In genomic region chr3:53134631-53135232, GRCh38 we compare ENCODE assay signal across 8 cellular contexts. TPM values are rescaled to one million over a fixed set of nuclear protein-coding genes. Genes with fewer than 3 reads are reported as not detected.
DNase-seq lines count a peak whose midpoint lies in the region; ATAC-seq and TF ChIP-seq lines count a peak whose summit lies in the region.

No MANE protein-coding gene starts in this region.

- H3K27ac ChIP-seq in HEK293 (ENCODE audit: extremely low read depth, low read depth, low read length) (no peak overlapping the region), colonic mucosa (no peak overlapping the region), liver (ENCODE audit: low read depth in 1 of 2, low read length in 2 of 2) (no peak overlapping the region)

- peak overlapping the region in 1 of 2 donors; percentile 28 for H3K9ac ChIP-seq in colonic mucosa (ENCODE audit: low read depth in 2 of 2, low read length in 2 of 2)
- H3K9ac ChIP-seq in liver (ENCODE audit: low read depth in 1 of 2, low read length in 2 of 2): no peak overlapping the region

- POLR2A ChIA-PET in HEK293 (lab: Yijun Ruan, JAX): interaction anchor here (1.4 kb wide), 1 partner anchor 62 kb away, joined by 4 read pairs; no protein-coding TSS in a partner anchor

- no peaks in the 10 kb centered on the region for H3K27me3 ChIP-seq in GM06990 (replicated peaks; ENCODE audit: control insufficient read depth, insufficient read depth, low read length)
- no peaks in the 10 kb centered on the region for H3K27me3 ChIP-seq in colonic mucosa
- H3K27me3 ChIP-seq in liver (ENCODE audit: control insufficient read depth in 4 of 4, insufficient read depth in 4 of 4, low read length in 3 of 4): no peaks in the 10 kb centered on the region

- peak; percentile 95 for TF ChIP-seq CTCF in GM06990 (IDR thresholded peaks at IDR 0.05; ENCODE audit: insufficient read depth, low read length, poor library complexity, severe bottlenecking)
- peak; percentile 75 for TF ChIP-seq CTCF in HEK293 (tag by site-specific recombination; IDR thresholded peaks at IDR 0.05)
- peak; percentile 84 for TF ChIP-seq CTCF in colonic mucosa (IDR thresholded peaks at IDR 0.05)
- TF ChIP-seq CTCF in liver (IDR thresholded peaks at IDR 0.05; ENCODE audit: low read depth, low read length, missing input control): peak; percentile 78

- H3K4me3 ChIP-seq in GM06990 (replicated peaks; ENCODE audit: low read depth, low read length) (no peak overlapping the region), HEK293 (ENCODE audit: low read depth, low read length) (no peak overlapping the region), colonic mucosa (no peak overlapping the region), liver (ENCODE audit: low read depth in 1 of 3, low read length in 3 of 3) (no peak overlapping the region)

- DNase-seq in GM06990 (ENCODE audit: extremely low read depth, insufficient read length) (peak; percentile 61), NCI-H2107 treated with DMSO at 0.1 percent for 48 hours (lab: John Stamatoyannopoulos, UW; ENCODE audit: unreplicated experiment) (peak; percentile 49), colonic mucosa (peak; percentile 88)
- DNase-seq in activated CD4-positive, alpha-beta T cell treated with anti-CD3 and anti-CD28 coated beads for 24 hours (ENCODE audit: low read depth in 2 of 2): peak; percentile 26 to 45
- DNase-seq in stimulated activated CD8-positive, alpha-beta memory T cell treated with anti-CD3 and anti-CD28 coated beads, Interleukin-12 subunit alpha, Interleukin-12 subunit beta, amount 100 ng/mL, for 24 hours (ENCODE audit: extremely low read depth): peak; percentile 32

- H3K36me3 ChIP-seq in GM06990 (ENCODE audit: control insufficient read depth, insufficient read depth, low read length) (no peaks in the 10 kb centered on the region), HEK293 (ENCODE audit: control insufficient read depth in 2 of 2, insufficient read depth in 1 of 2, low read length in 2 of 2) (no peaks in the 10 kb centered on the region), colonic mucosa (no peaks in the 10 kb centered on the region), liver (ENCODE audit: control insufficient read depth in 4 of 4, insufficient read depth in 3 of 4, low read depth in 1 of 4, low read length in 3 of 4) (no peaks in the 10 kb centered on the region)

- no peak for ATAC-seq in HG03457 (IDR thresholded peaks at IDR 0.05; ENCODE audit: unreplicated experiment)

- 17% methylated on average over 6 of the region's 6 CpGs for WGBS in liver

- H3K9me3 ChIP-seq in HEK293 (ENCODE audit: control insufficient read depth, insufficient read depth, low read depth, low read length): no peaks in the 10 kb centered on the region
- H3K9me3 ChIP-seq in colonic mucosa: no peaks in the 10 kb centered on the region
- H3K9me3 ChIP-seq in liver (ENCODE audit: control insufficient read depth in 4 of 4, low read length in 3 of 4): no peaks in the 10 kb centered on the region

- TF ChIP-seq RAD21 in liver (IDR thresholded peaks at IDR 0.05): peak; percentile 87 to 95

- H3K4me1 ChIP-seq in HEK293 (ENCODE audit: control insufficient read depth, insufficient read depth, low read length): no peaks in the 10 kb centered on the region
- no peaks in the 10 kb centered on the region for H3K4me1 ChIP-seq in colonic mucosa
- peaks cover 4 to 29% (median 22%) of the 10 kb centered on the region in 4 donors for H3K4me1 ChIP-seq in liver (ENCODE audit: control insufficient read depth in 4 of 4, insufficient read depth in 4 of 4, low read length in 3 of 4)

- CTCF ChIA-PET in HEK293 (lab: Yijun Ruan, JAX): interaction anchor here (0.6 to 4.3 kb wide), 10 partner anchors 10 to 65 kb away, joined by 3 to 54 read pairs (median 4); no protein-coding TSS in a partner anchor

- intact Hi-C loops in colonic mucosa (cut with DNase I): loop anchor here (1.0 kb wide), 1 partner anchor 62 kb away; no protein-coding TSS in a partner anchor

TF ChIP-seq in HEK293, 187 proteins besides CTCF, POLR2A, EP300 and RAD21 (continues in another document):
- TF ChIP-seq KLF8 (tag by site-specific recombination; IDR thresholded peaks at IDR 0.05) (no peak), ZNF221 (tag by site-specific recombination; IDR thresholded peaks at IDR 0.05; ENCODE audit: borderline replicate concordance) (no peak), ZNF580 (tag by site-specific recombination; IDR thresholded peaks at IDR 0.05) (peak; percentile 57; the same call in 1 of the 2 replicates), GLI2 (tag by site-specific recombination; IDR thresholded peaks at IDR 0.05; ENCODE audit: borderline replicate concordance, low read depth) (no peak), HOXD13 (CRISPR knock-in tag; IDR thresholded peaks at IDR 0.05; ENCODE audit: borderline replicate concordance) (no peak), ZBTB8A (tag by site-specific recombination; IDR thresholded peaks at IDR 0.05) (peak; percentile 18; the same call in 1 of the 2 replicates), ZNF394 (tag by site-specific recombination; IDR thresholded peaks at IDR 0.05; ENCODE audit: borderline replicate concordance) (no peak), ZSCAN30 (tag by site-specific recombination; IDR thresholded peaks at IDR 0.05) (no peak), ZNF211 (tag by site-specific recombination; IDR thresholded peaks at IDR 0.05; ENCODE audit: low read depth) (no peak), ZNF654 (tag by site-specific recombination; IDR thresholded peaks at IDR 0.05; ENCODE audit: low read depth) (peak; percentile 47), KLF1 (tag by site-specific recombination; IDR thresholded peaks at IDR 0.05) (no peak), ZNF146 (tag by site-specific recombination; IDR thresholded peaks at IDR 0.05) (no peak), ZNF560 (tag by site-specific recombination; IDR thresholded peaks at IDR 0.05; ENCODE audit: borderline replicate concordance) (no peak), SP3 (tag by site-specific recombination; IDR thresholded peaks at IDR 0.05) (no peak), ZNF670 (tag by site-specific recombination; IDR thresholded peaks at IDR 0.05; ENCODE audit: low read depth) (no peak), ZNF664 (tag by site-specific recombination; IDR thresholded peaks at IDR 0.05) (peak; percentile 60; the same call in 1 of the 2 replicates), YY1 (tag by site-specific recombination; IDR thresholded peaks at IDR 0.05) (no peak), ZNF501 (tag by site-specific recombination; IDR thresholded peaks at IDR 0.05) (no peak), ZNF48 (tag by site-specific recombination; IDR thresholded peaks at IDR 0.05) (no peak)

TF ChIP-seq in liver, 16 proteins besides CTCF, POLR2A, EP300 and RAD21:
- TF ChIP-seq ATF3 (IDR thresholded peaks at IDR 0.05) (no peak), JUND (IDR thresholded peaks at IDR 0.05) (no peak), RXRA (IDR thresholded peaks at IDR 0.05) (peak in 1 of 2 donors; percentile 13), HNF4G (IDR thresholded peaks at IDR 0.05) (no peak), HNF4A (conservative IDR thresholded peaks at IDR 0.05) (peak in 1 of 2 donors; percentile 25)
- TF ChIP-seq, protein P1, sequence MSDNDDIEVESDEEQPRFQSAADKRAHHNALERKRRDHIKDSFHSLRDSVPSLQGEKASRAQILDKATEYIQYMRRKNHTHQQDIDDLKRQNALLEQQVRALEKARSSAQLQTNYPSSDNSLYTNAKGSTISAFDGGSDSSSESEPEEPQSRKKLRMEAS (IDR thresholded peaks at IDR 0.05): no peak

RNA-seq across cellular contexts. Expression of gene RFT1, which starts 4.5 kb away (rescaled TPM):
- total RNA-seq in colonic mucosa (10 to 100 TPM; 15.3 to 30.4 TPM), liver (10 to 100 TPM; 11.5 to 12.2 TPM)
- 10 to 100 TPM in 1 of 2 donors, 1 to 10 TPM in 1; 8.0 to 12.6 TPM for polyA plus RNA-seq in liver

RNA-seq across cellular contexts. Expression of gene PRKCD, which starts 26.3 kb away (rescaled TPM):
- total RNA-seq in colonic mucosa (10 to 100 TPM; 58.9 to 75.0 TPM), liver (1 to 10 TPM; 3.8 to 7.3 TPM)
- polyA plus RNA-seq in liver: 1 to 10 TPM; 3.1 TPM

Comparison
In these comparisons a context has a peak if more than half of its experiments do, and no peak if none do; other contexts are left out.
1. DNase-seq: peak in every context shown above with its lines; median percentile 88 in colonic mucosa; 61 in GM06990; 49 in NCI-H2107 treated with DMSO at 0.1 percent for 48 hours; 36 in activated CD4-positive, alpha-beta T cell treated with anti-CD3 and anti-CD28 coated beads for 24 hours; 32 in stimulated activated CD8-positive, alpha-beta memory T cell treated with anti-CD3 and anti-CD28 coated beads, Interleukin-12 subunit alpha, Interleukin-12 subunit beta, amount 100 ng/mL, for 24 hours.
2. RNA of gene PRKCD, which starts 26.3 kb away (total RNA-seq): 58.9 to 75.0 TPM in colonic mucosa; 3.8 to 7.3 TPM in liver; every median in the first group is over 4 times any median in the second.
3. Peak in every context shown above with its lines, with median percentiles within 50 percentile points of each other: CTCF ChIP-seq.